In genomic region chr3:58711871-58712270, GRCh38 we compare ENCODE assay signal across 2 cellular contexts.
TF ChIP-seq lines count a peak whose summit lies in the region.

No MANE protein-coding gene starts in this region.

TF ChIP-seq in SK-N-SH, 30 proteins besides CTCF, POLR2A, EP300 and RAD21:
- TF ChIP-seq USF1 (IDR thresholded peaks at IDR 0.05; ENCODE audit: borderline replicate concordance, low read depth) (no peak), ELF1 (IDR thresholded peaks at IDR 0.05) (no peak), MAX (IDR thresholded peaks at IDR 0.05; ENCODE audit: low read depth) (no peak), RXRA (IDR thresholded peaks at IDR 0.05; ENCODE audit: borderline replicate concordance, low read depth) (no peak), REST (IDR thresholded peaks at IDR 0.05; ENCODE audit: low read depth, low read length) (no peak), JUND (IDR thresholded peaks at IDR 0.05) (no peak), CHD2 (IDR thresholded peaks at IDR 0.05; ENCODE audit: low read length, partially characterized antibody) (no peak), MEF2A (IDR thresholded peaks at IDR 0.05; ENCODE audit: borderline replicate concordance, low read depth) (no peak), RFX5 (IDR thresholded peaks at IDR 0.05; ENCODE audit: low read length) (no peak), TCF12 (IDR thresholded peaks at IDR 0.05) (no peak), ZBTB33 (IDR thresholded peaks at IDR 0.05; ENCODE audit: borderline replicate concordance, low read depth) (no peak), POLR2AphosphoS5 (IDR thresholded peaks at IDR 0.05; ENCODE audit: low read depth, low read length) (no peak), EZH2phosphoT487 (IDR thresholded peaks at IDR 0.05; ENCODE audit: borderline replicate concordance, low read depth) (no peak), FOXJ3 (CRISPR knock-in tag; IDR thresholded peaks at IDR 0.05) (no peak), TAF1 (IDR thresholded peaks at IDR 0.05; ENCODE audit: borderline replicate concordance, low read depth, low read length) (no peak), GABPA (IDR thresholded peaks at IDR 0.05; ENCODE audit: low read depth) (no peak), NRF1 (IDR thresholded peaks at IDR 0.05; ENCODE audit: low read depth, low read length) (no peak), FOSL2 (IDR thresholded peaks at IDR 0.05; ENCODE audit: borderline replicate concordance, low read depth) (no peak), SMC3 (IDR thresholded peaks at IDR 0.05; ENCODE audit: low read depth, low read length) (no peak), PBX3 (IDR thresholded peaks at IDR 0.05) (no peak), GATA2 (CRISPR knock-in tag; IDR thresholded peaks at IDR 0.05) (peak; percentile 87), USF2 (IDR thresholded peaks at IDR 0.05; ENCODE audit: borderline replicate concordance, low read depth, low read length) (no peak), TEAD4 (IDR thresholded peaks at IDR 0.05; ENCODE audit: borderline replicate concordance, insufficient read depth) (no peak), RCOR1 (IDR thresholded peaks at IDR 0.05; ENCODE audit: low read length) (peak; percentile 72; the same call in 1 of the 2 replicates), MXI1 (IDR thresholded peaks at IDR 0.05; ENCODE audit: low read depth, low read length) (peak; percentile 40; the same call in 1 of the 2 replicates)

TF ChIP-seq in SK-N-SH treated with all-trans-retinoic acid at 6 μM for 48 hours, 23 proteins besides CTCF, POLR2A, EP300 and RAD21:
- TF ChIP-seq BACH2 (CRISPR knock-in tag; IDR thresholded peaks at IDR 0.05; ENCODE audit: borderline replicate concordance) (no peak), ZFP30 (CRISPR knock-in tag; IDR thresholded peaks at IDR 0.05) (no peak), TCF4 (CRISPR knock-in tag; IDR thresholded peaks at IDR 0.05; ENCODE audit: borderline replicate concordance) (no peak), ZNF8 (CRISPR knock-in tag; IDR thresholded peaks at IDR 0.05) (no peak), CREB5 (CRISPR knock-in tag; IDR thresholded peaks at IDR 0.05; ENCODE audit: low read depth) (no peak), ESRRG (CRISPR knock-in tag; IDR thresholded peaks at IDR 0.05) (no peak), ISL1 (CRISPR knock-in tag; IDR thresholded peaks at IDR 0.05) (no peak), RARB (CRISPR knock-in tag; IDR thresholded peaks at IDR 0.05) (no peak), TOX (CRISPR knock-in tag; IDR thresholded peaks at IDR 0.05; ENCODE audit: borderline replicate concordance) (no peak), ZFP3 (CRISPR knock-in tag; IDR thresholded peaks at IDR 0.05) (no peak), POU6F1 (CRISPR knock-in tag; IDR thresholded peaks at IDR 0.05; ENCODE audit: borderline replicate concordance, low read depth) (no peak), CSRNP3 (CRISPR knock-in tag; IDR thresholded peaks at IDR 0.05) (no peak), OSR1 (CRISPR knock-in tag; IDR thresholded peaks at IDR 0.05) (no peak), PATZ1 (CRISPR knock-in tag; IDR thresholded peaks at IDR 0.05; ENCODE audit: borderline replicate concordance) (no peak)
